Comparison of ENCODE assay signal across 10 cellular contexts in the genomic region with DNA sequence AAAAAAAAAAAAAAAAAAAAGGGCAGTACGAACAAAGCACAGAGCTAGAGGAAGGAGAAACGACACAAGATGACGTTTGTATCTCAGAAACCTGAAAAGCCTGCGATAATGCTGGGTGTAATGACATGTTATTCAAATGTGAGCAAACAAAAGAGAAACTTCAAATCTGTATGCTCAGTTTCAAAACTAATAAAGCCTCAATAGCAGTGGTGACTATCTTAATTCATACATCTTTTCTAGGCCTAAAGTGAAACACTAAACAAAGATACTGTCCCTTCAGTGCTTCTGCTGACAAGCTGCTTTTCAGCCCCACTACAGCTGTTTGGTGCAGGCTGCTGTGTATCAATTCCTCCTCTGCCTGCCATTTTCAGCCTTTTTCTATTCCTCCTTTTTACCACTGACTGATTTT. TPM values are rescaled to one million over a fixed set of nuclear protein-coding genes. Genes with fewer than 3 reads are reported as not detected.
DNase-seq lines count a peak whose midpoint lies in the region; ATAC-seq and TF ChIP-seq lines count a peak whose summit lies in the region.
"Had no signal": no experiment of that assay in that cellular context is flagged by ENCODE, and none has a peak within 500 bp of the region (broad histone marks: within the 10 kb centered on the region; RNA-seq: fewer than 3 reads in every experiment).

No MANE protein-coding gene starts in this region.

- H3K4me3 ChIP-seq in muscle layer of duodenum (ENCODE audit: low read depth in 1 of 2, low read length in 2 of 2) = peak overlapping the region in 1 of 2 donors; percentile 12
- no peak overlapping the region for H3K4me3 ChIP-seq in colonic mucosa

- peak overlapping the region; percentile 40 for H3K27ac ChIP-seq in muscle layer of duodenum (ENCODE audit: low read length)
- no peak overlapping the region for H3K27ac ChIP-seq in colonic mucosa
- H3K27ac ChIP-seq: VCaP had no signal

- ATAC-seq in GM18867 (IDR thresholded peaks at IDR 0.05; ENCODE audit: unreplicated experiment) = peak; percentile 92
- ATAC-seq in GM21717 (IDR thresholded peaks at IDR 0.05; ENCODE audit: unreplicated experiment) = peak; percentile 78
- peak; percentile 79 for ATAC-seq in HG03457 (IDR thresholded peaks at IDR 0.05; ENCODE audit: unreplicated experiment)
- no peak for ATAC-seq in natural killer cell
- ATAC-seq in left colon = no peak

- H3K9ac ChIP-seq in colonic mucosa (ENCODE audit: low read depth in 2 of 2, low read length in 2 of 2) = no peak overlapping the region

- TF ChIP-seq CTCF in natural killer cell (IDR thresholded peaks at IDR 0.05) = no peak
- TF ChIP-seq CTCF in colonic mucosa (IDR thresholded peaks at IDR 0.05) = no peak

- peaks cover 5 to 10% of the 10 kb centered on the region in 2 donors for H3K4me1 ChIP-seq in muscle layer of duodenum (ENCODE audit: control insufficient read depth in 1 of 2, insufficient read depth in 2 of 2, low read length in 2 of 2)
- no peaks in the 10 kb centered on the region for H3K4me1 ChIP-seq in colonic mucosa

- H3K27me3 ChIP-seq in muscle layer of duodenum (ENCODE audit: low read depth, low read length) (no peaks in the 10 kb centered on the region), colonic mucosa (no peaks in the 10 kb centered on the region)

- H3K27ac Mint-ChIP-seq in natural killer cell = no peak overlapping the region

- no peaks in the 10 kb centered on the region for H3K36me3 Mint-ChIP-seq in natural killer cell

- no peaks in the 10 kb centered on the region for H3K27me3 Mint-ChIP-seq in natural killer cell (ENCODE audit: low read depth in 2 of 2)

- peaks cover 20 to 25% of the 10 kb centered on the region in 2 donors for H3K4me1 Mint-ChIP-seq in natural killer cell

- H3K4me3 Mint-ChIP-seq in natural killer cell = no peak overlapping the region

- no peaks in the 10 kb centered on the region for H3K9me3 ChIP-seq in muscle layer of duodenum (ENCODE audit: control insufficient read depth in 1 of 2, low read length in 2 of 2)
- no peaks in the 10 kb centered on the region for H3K9me3 ChIP-seq in colonic mucosa

- H3K9me3 Mint-ChIP-seq in natural killer cell = no peaks in the 10 kb centered on the region

- DNase-seq in natural killer cell = no peak
- DNase-seq in left colon = no peak
- no peak for DNase-seq in mesenteric fat pad (ENCODE audit: low spot score)
- no peak for DNase-seq in colonic mucosa
- DNase-seq: NCI-H510A treated with DMSO at 0.1 percent for 48 hours had no signal

- H3K36me3 ChIP-seq in muscle layer of duodenum (ENCODE audit: control insufficient read depth in 1 of 2, insufficient read depth in 2 of 2, low read length in 2 of 2) = no peaks in the 10 kb centered on the region
- no peaks in the 10 kb centered on the region for H3K36me3 ChIP-seq in colonic mucosa

- intact Hi-C loops in natural killer cell (cut with micrococcal nuclease) (no loop called here), left colon (cut with DNase I, micrococcal nuclease) (no loop called here), colonic mucosa (cut with DNase I) (no loop called here)

RNA-seq across cellular contexts. Expression of gene ITPR2, which starts 15.8 kb away (rescaled TPM):
- 10 to 100 TPM; 59.1 to 70.7 (median 68.2) TPM for total RNA-seq in natural killer cell
- total RNA-seq in left colon = 10 to 100 TPM; 31.3 to 31.7 TPM
- total RNA-seq in mesenteric fat pad = 71.3 TPM
- total RNA-seq in colonic mucosa = 10 to 100 TPM; 15.9 to 39.3 TPM

Comparison
In these comparisons a context has a peak if more than half of its experiments do, and no peak if none do; other contexts are left out.
1. ATAC-seq: peak in GM18867 (single experiment), GM21717 (single experiment) and HG03457 (single experiment); none in natural killer cell (0 of 3) and left colon (single experiment).